Comparison of ENCODE assay signal across 31 cellular contexts in the genomic region with DNA sequence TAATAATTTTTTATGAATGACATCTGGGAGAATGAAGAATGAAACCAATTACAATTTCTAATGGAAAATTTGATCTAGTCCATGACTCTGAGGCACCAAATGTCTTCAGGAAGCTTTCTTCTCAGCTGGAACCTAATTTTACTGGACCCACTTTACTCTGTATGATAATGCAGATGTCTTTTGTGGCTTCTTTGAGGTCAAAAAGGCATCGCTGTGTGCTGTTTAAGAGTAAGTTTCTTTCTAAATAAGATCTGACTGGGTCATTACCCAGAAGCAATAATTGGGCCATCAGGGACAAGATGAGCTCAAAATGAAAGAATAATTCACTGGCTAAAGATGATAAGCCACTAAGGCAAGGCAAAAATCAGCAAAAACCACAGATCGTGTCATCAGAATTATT.
"Had no signal": no experiment of that assay in that cellular context is flagged by ENCODE, and none has a peak within 500 bp of the region (broad histone marks: within the 10 kb centered on the region; RNA-seq: fewer than 3 reads in every experiment).

No MANE protein-coding gene starts in this region.

- H3K4me1 ChIP-seq: adrenal gland, breast epithelium had no signal

- ATAC-seq: activated CD8-positive, alpha-beta T cell treated with anti-CD3 and anti-CD28 coated beads for 36 hours; activated naive CD4-positive, alpha-beta T cell treated with anti-CD3 and anti-CD28 coated beads, Interleukin-2, amount 50 U/mL, for 72 hours; activated T-cell treated with anti-CD3 and anti-CD28 coated beads, Interleukin-2, amount 50 U/mL, for 4 hours; activated T-cell treated with anti-CD3 and anti-CD28 coated beads, Interleukin-2, amount 50 U/mL, for 72 hours; activated T-helper 17 cell treated with anti-CD3 and anti-CD28 coated beads, Interleukin-2, amount 50 U/mL, for 72 hours; body of pancreas had no signal

- H3K4me3 ChIP-seq: adrenal gland, body of pancreas, breast epithelium had no signal

- H3K27ac ChIP-seq: adrenal gland, body of pancreas, brain microvascular endothelial cell, breast epithelium, VCaP had no signal

- DNase-seq: activated B cell treated with CpG ODN at 0.5 μM for 24 hours; activated CD4-positive, alpha-beta memory T cell treated with anti-CD3 and anti-CD28 coated beads for 36 hours; activated CD4-positive, alpha-beta T cell treated with anti-CD3 and anti-CD28 coated beads for 4 hours; activated CD4-positive, alpha-beta T cell treated with anti-CD3 and anti-CD28 coated beads, Interleukin-2, amount 10 ng/mL, durations not matched to agents 24 days and 14 days; activated CD4-positive, alpha-beta T cell treated with anti-CD3 and anti-CD28 coated beads, Interleukin-2, amount 50 U/mL, for 1 hour; activated CD4-positive, alpha-beta T cell treated with anti-CD3 and anti-CD28 coated beads, Interleukin-2, amount 50 U/mL, for 4 hours; activated CD4-positive, CD25-positive, alpha-beta regulatory T cell treated with anti-CD3 and anti-CD28 coated beads, Interleukin-2, amount 50 U/mL, for 72 hours; activated CD8-positive, alpha-beta memory T cell treated with anti-CD3 and anti-CD28 coated beads, Interleukin-2, amount 50 U/mL, for 4 hours; activated CD8-positive, alpha-beta T cell treated with anti-CD3 and anti-CD28 coated beads for 36 hours; activated effector memory CD4-positive, alpha-beta T cell treated with anti-CD3 and anti-CD28 coated beads, Interleukin-2, amount 50 U/mL, for 16 hours; activated gamma-delta T cell treated with Interleukin-2 at 50 U/mL for 16 hours; activated naive CD4-positive, alpha-beta T cell; activated naive CD4-positive, alpha-beta T cell treated with anti-CD3 and anti-CD28 coated beads for 36 hours; activated naive CD4-positive, alpha-beta T cell treated with anti-CD3 and anti-CD28 coated beads, Interleukin-2, amount 50 U/mL, for 16 hours; activated naive CD8-positive, alpha-beta T cell treated with anti-CD3 and anti-CD28 coated beads for 36 hours; activated T-cell treated with anti-CD3 and anti-CD28 coated beads for 4 hours; activated T-cell treated with anti-CD3 and anti-CD28 coated beads, Interleukin-2, amount 50 U/mL, for 1 hour; activated T-cell treated with anti-CD3 and anti-CD28 coated beads, Interleukin-2, amount 50 U/mL, for 4 hours; activated T-cell treated with anti-CD3 and anti-CD28 coated beads, Interleukin-2, amount 50 U/mL, for 72 hours; adrenal gland; amniotic stem cell; aorta; body of pancreas; brain microvascular endothelial cell; central memory CD4-positive, alpha-beta T cell; T-helper 2 cell; T-helper 9 cell had no signal

- H3K27me3 ChIP-seq: adrenal gland, body of pancreas, brain microvascular endothelial cell, breast epithelium had no signal

- H3K9me3 ChIP-seq: adrenal gland, body of pancreas, breast epithelium had no signal

- H3K36me3 ChIP-seq: adrenal gland, brain microvascular endothelial cell, breast epithelium had no signal
